Comparison of ENCODE assay signal across 9 cellular contexts in the genomic region with DNA sequence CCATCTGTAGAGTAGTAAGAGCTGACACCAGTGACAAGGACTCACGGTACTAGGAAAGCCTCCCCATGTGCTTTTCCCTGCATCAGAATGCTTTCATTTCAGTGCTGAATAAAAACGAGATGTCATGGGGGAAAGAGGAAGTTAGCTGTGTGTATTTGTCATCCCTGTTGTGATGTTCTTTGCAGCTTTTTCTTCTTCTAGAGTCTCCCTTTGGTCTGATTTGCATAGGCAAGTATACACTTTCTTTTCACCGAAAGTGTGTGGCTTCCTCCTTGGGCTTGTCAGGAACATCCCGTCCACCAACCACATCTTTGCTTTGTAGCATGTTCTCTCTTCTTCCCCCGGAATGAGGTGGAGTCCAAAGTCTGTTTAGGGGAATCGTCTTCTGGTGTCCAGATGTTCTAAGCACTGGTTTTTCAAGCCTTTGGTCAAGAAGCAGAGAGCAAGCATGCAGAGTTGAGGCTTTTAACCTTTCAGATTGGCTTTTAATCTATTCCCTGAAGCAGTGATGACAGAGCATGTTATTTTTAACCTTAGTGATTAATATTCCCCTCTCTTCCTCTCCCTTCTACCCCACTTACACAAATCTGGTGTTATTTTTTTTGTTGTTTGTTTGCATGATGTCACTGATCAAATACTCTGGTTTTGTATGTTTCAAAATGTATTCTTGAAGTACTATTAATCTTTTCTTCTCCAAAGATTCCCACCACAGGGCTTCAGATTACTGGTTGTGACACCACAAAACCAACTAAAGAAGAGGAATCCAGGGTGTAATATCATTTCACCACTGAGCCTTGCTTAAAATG.
DNase-seq lines count a peak whose midpoint lies in the region; ATAC-seq, FAIRE-seq and TF ChIP-seq lines count a peak whose summit lies in the region.
"Had no signal": no experiment of that assay in that cellular context is flagged by ENCODE, and none has a peak within 500 bp of the region (broad histone marks: within the 10 kb centered on the region; RNA-seq: fewer than 3 reads in every experiment).

No MANE protein-coding gene starts in this region.

- H3K4me3 ChIP-seq in mucosa of rectum (ENCODE audit: low read length in 2 of 2), result peak overlapping the region; percentile 7 to 31

- H3K36me3 ChIP-seq in mucosa of rectum (ENCODE audit: control insufficient read depth in 2 of 2, insufficient read depth in 2 of 2, low read length in 2 of 2), result no peaks in the 10 kb centered on the region

- peaks cover 2% of the 10 kb centered on the region for H3K27me3 Mint-ChIP-seq in endothelial cell (ENCODE audit: unreplicated experiment)

- TF ChIP-seq POLR2A in GM12891 (IDR thresholded peaks at IDR 0.05; ENCODE audit: low read depth, low read length), result peak; percentile 46

- no peaks in the 10 kb centered on the region for H3K4me1 ChIP-seq in mucosa of rectum (ENCODE audit: control insufficient read depth in 2 of 2, insufficient read depth in 2 of 2, low read length in 2 of 2)

- no peaks in the 10 kb centered on the region for H3K27me3 ChIP-seq in mucosa of rectum (ENCODE audit: control insufficient read depth in 2 of 2, insufficient read depth in 2 of 2, low read length in 2 of 2)

- H3K9ac ChIP-seq in mucosa of rectum (ENCODE audit: low read depth in 1 of 2, low read length in 2 of 2), result no peak overlapping the region

- H3K36me3 Mint-ChIP-seq in endothelial cell (ENCODE audit: low read depth, unreplicated experiment), result no peaks in the 10 kb centered on the region

- TF ChIP-seq CTCF in endothelial cell (IDR thresholded peaks at IDR 0.05; ENCODE audit: unreplicated experiment), result no peak

- H3K9me3 ChIP-seq in mucosa of rectum (ENCODE audit: control insufficient read depth in 2 of 2, low read length in 2 of 2), result no peaks in the 10 kb centered on the region

- no peaks in the 10 kb centered on the region for H3K9me3 Mint-ChIP-seq in endothelial cell (ENCODE audit: unreplicated experiment)

- H3K4me3 Mint-ChIP-seq in endothelial cell (ENCODE audit: unreplicated experiment), result no peak overlapping the region

- DNase-seq in GM12891 (ENCODE audit: insufficient read length, low spot score), result peak; percentile 23
- DNase-seq in Kasumi-1 (lab: John Stamatoyannopoulos, UW), result peak; percentile 65 to 81
- peak; percentile 86 for DNase-seq in amniotic epithelial cell (ENCODE audit: low read depth)
- DNase-seq in mucosa of gallbladder (ENCODE audit: low spot score), result no peak
- DNase-seq in NCI-H146 treated with DMSO at 0.1 percent for 48 hours (lab: John Stamatoyannopoulos, UW; ENCODE audit: unreplicated experiment), result no peak
- no peak for DNase-seq in endothelial cell (ENCODE audit: low spot score)

- H3K27ac ChIP-seq in mucosa of rectum (ENCODE audit: low read depth in 2 of 2, low read length in 2 of 2), result peak overlapping the region; percentile 0 to 60
- H3K27ac ChIP-seq: VCaP had no signal

- no peak overlapping the region for H3K27ac Mint-ChIP-seq in endothelial cell (ENCODE audit: unreplicated experiment)

- no peaks in the 10 kb centered on the region for H3K4me1 Mint-ChIP-seq in endothelial cell (ENCODE audit: unreplicated experiment)

- FAIRE-seq in GM12891 (lab: Jason Lieb, UNC), result peak; percentile 97

- ATAC-seq in GM21619 (IDR thresholded peaks at IDR 0.05; ENCODE audit: unreplicated experiment), result peak; percentile 97

TF ChIP-seq in GM12891, 5 proteins besides CTCF, POLR2A, EP300 and RAD21:
- TF ChIP-seq POU2F2 (IDR thresholded peaks at IDR 0.05; ENCODE audit: low read depth, low read length) (peak; percentile 98), TAF1 (IDR thresholded peaks at IDR 0.05; ENCODE audit: low read depth, low read length) (no peak), POLR2AphosphoS5 (IDR thresholded peaks at IDR 0.05; ENCODE audit: low read depth, low read length) (0 out of 2 replicates have a peak, but pooled peaks have one; percentile 19), SPI1 (IDR thresholded peaks at IDR 0.05; ENCODE audit: low read depth, low read length) (peak; percentile 64)

Comparison
In these comparisons a context has a peak if more than half of its experiments do, and no peak if none do; other contexts are left out.
1. DNase-seq: peak in GM12891 (single experiment), Kasumi-1 (2 of 2) and amniotic epithelial cell (single experiment); none in mucosa of gallbladder (single experiment), NCI-H146 treated with DMSO at 0.1 percent for 48 hours (single experiment) and endothelial cell (single experiment).